1 cellular context compared by ENCODE assay signal in the genomic region with DNA sequence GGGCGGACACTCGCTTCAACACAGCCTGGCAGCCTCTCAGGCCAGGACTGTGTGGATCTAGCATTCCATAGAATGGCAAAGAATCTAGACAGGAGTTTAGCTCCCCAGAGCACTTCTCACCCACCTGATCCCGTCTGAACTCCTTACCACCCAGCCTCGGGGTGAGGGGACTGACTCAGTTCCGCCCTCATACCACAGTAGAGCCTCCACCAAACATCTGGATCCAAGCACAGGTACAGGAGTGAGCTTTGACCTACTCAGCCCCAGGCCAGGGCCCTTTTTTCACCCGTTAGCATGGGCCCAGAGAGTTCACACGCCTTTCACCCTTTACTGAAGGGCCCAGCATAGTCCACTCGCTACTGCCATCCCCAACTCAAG.
TF ChIP-seq lines count a peak whose summit lies in the region.

No MANE protein-coding gene starts in this region.

TF ChIP-seq in HepG2, 621 proteins besides CTCF, POLR2A, EP300 and RAD21 (continued from another document and continues in another):
- 0 out of 2 replicates have a peak, but pooled peaks have one; percentile 73 for TF ChIP-seq ZNF235 (CRISPR knock-in tag; IDR thresholded peaks at IDR 0.05; ENCODE audit: borderline replicate concordance)
- no peak for TF ChIP-seq ZMAT3 (CRISPR knock-in tag; conservative IDR thresholded peaks at IDR 0.05)
- 0 out of 2 replicates have a peak, but pooled peaks have one; percentile 32 for TF ChIP-seq MED1 (CRISPR knock-in tag; IDR thresholded peaks at IDR 0.05)
- TF ChIP-seq NFKBIZ (CRISPR knock-in tag; IDR thresholded peaks at IDR 0.05) = no peak
- no peak for TF ChIP-seq ZFP41 (CRISPR knock-in tag; IDR thresholded peaks at IDR 0.05; ENCODE audit: borderline replicate concordance)
- no peak for TF ChIP-seq SRSF1 (optimal IDR thresholded peaks at IDR 0.05; ENCODE audit: low read depth, low read length)
- TF ChIP-seq, protein P1, sequence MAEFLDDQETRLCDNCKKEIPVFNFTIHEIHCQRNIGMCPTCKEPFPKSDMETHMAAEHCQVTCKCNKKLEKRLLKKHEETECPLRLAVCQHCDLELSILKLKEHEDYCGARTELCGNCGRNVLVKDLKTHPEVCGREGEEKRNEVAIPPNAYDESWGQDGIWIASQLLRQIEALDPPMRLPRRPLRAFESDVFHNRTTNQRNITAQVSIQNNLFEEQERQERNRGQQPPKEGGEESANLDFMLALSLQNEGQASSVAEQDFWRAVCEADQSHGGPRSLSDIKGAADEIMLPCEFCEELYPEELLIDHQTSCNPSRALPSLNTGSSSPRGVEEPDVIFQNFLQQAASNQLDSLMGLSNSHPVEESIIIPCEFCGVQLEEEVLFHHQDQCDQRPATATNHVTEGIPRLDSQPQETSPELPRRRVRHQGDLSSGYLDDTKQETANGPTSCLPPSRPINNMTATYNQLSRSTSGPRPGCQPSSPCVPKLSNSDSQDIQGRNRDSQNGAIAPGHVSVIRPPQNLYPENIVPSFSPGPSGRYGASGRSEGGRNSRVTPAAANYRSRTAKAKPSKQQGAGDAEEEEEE (CRISPR knock-in tag; IDR thresholded peaks at IDR 0.05; ENCODE audit: borderline replicate concordance) = 0 out of 2 replicates have a peak, but pooled peaks have one; percentile 39
- TF ChIP-seq BCL3 (CRISPR knock-in tag; IDR thresholded peaks at IDR 0.05) = no peak
- TF ChIP-seq DBP (CRISPR knock-in tag; IDR thresholded peaks at IDR 0.05; ENCODE audit: not compliant biosample characterization) = peak; percentile 40
- TF ChIP-seq HIC2 (CRISPR knock-in tag; IDR thresholded peaks at IDR 0.05; ENCODE audit: low read depth) = no peak
- TF ChIP-seq, protein P2, sequence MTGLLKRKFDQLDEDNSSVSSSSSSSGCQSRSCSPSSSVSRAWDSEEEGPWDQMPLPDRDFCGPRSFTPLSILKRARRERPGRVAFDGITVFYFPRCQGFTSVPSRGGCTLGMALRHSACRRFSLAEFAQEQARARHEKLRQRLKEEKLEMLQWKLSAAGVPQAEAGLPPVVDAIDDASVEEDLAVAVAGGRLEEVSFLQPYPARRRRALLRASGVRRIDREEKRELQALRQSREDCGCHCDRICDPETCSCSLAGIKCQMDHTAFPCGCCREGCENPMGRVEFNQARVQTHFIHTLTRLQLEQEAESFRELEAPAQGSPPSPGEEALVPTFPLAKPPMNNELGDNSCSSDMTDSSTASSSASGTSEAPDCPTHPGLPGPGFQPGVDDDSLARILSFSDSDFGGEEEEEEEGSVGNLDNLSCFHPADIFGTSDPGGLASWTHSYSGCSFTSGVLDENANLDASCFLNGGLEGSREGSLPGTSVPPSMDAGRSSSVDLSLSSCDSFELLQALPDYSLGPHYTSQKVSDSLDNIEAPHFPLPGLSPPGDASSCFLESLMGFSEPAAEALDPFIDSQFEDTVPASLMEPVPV (CRISPR knock-in tag; IDR thresholded peaks at IDR 0.05) = no peak
- TF ChIP-seq ZBTB21 (CRISPR knock-in tag; IDR thresholded peaks at IDR 0.05) = no peak
- 0 out of 2 replicates have a peak, but pooled peaks have one; percentile 8 for TF ChIP-seq NCOR1 (IDR thresholded peaks at IDR 0.05; ENCODE audit: borderline replicate concordance, low read length)
- no peak for TF ChIP-seq POLR2G (IDR thresholded peaks at IDR 0.05; ENCODE audit: low read depth, low read length)
- TF ChIP-seq MBNL3 (CRISPR knock-in tag; conservative IDR thresholded peaks at IDR 0.05) = no peak
- TF ChIP-seq ZIK1 (CRISPR knock-in tag; IDR thresholded peaks at IDR 0.05; ENCODE audit: borderline replicate concordance, low read depth) = no peak
- TF ChIP-seq ZSCAN22 (CRISPR knock-in tag; IDR thresholded peaks at IDR 0.05) = no peak
- TF ChIP-seq CHCHD3 (CRISPR knock-in tag; IDR thresholded peaks at IDR 0.05) = no peak
- TF ChIP-seq, protein P3, sequence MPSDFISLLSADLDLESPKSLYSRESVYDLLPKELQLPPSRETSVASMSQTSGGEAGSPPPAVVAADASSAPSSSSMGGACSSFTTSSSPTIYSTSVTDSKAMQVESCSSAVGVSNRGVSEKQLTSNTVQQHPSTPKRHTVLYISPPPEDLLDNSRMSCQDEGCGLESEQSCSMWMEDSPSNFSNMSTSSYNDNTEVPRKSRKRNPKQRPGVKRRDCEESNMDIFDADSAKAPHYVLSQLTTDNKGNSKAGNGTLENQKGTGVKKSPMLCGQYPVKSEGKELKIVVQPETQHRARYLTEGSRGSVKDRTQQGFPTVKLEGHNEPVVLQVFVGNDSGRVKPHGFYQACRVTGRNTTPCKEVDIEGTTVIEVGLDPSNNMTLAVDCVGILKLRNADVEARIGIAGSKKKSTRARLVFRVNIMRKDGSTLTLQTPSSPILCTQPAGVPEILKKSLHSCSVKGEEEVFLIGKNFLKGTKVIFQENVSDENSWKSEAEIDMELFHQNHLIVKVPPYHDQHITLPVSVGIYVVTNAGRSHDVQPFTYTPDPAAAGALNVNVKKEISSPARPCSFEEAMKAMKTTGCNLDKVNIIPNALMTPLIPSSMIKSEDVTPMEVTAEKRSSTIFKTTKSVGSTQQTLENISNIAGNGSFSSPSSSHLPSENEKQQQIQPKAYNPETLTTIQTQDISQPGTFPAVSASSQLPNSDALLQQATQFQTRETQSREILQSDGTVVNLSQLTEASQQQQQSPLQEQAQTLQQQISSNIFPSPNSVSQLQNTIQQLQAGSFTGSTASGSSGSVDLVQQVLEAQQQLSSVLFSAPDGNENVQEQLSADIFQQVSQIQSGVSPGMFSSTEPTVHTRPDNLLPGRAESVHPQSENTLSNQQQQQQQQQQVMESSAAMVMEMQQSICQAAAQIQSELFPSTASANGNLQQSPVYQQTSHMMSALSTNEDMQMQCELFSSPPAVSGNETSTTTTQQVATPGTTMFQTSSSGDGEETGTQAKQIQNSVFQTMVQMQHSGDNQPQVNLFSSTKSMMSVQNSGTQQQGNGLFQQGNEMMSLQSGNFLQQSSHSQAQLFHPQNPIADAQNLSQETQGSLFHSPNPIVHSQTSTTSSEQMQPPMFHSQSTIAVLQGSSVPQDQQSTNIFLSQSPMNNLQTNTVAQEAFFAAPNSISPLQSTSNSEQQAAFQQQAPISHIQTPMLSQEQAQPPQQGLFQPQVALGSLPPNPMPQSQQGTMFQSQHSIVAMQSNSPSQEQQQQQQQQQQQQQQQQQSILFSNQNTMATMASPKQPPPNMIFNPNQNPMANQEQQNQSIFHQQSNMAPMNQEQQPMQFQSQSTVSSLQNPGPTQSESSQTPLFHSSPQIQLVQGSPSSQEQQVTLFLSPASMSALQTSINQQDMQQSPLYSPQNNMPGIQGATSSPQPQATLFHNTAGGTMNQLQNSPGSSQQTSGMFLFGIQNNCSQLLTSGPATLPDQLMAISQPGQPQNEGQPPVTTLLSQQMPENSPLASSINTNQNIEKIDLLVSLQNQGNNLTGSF (CRISPR knock-in tag; IDR thresholded peaks at IDR 0.05) = no peak
- 0 out of 2 replicates have a peak, but pooled peaks have one; percentile 55 for TF ChIP-seq ZNF264 (CRISPR knock-in tag; IDR thresholded peaks at IDR 0.05)
- TF ChIP-seq ZNF891 (CRISPR knock-in tag; IDR thresholded peaks at IDR 0.05) = no peak
- no peak for TF ChIP-seq CENPT (CRISPR knock-in tag; IDR thresholded peaks at IDR 0.05; ENCODE audit: low read depth)
- TF ChIP-seq NFYB (CRISPR knock-in tag; IDR thresholded peaks at IDR 0.05) = no peak
- peak; percentile 45; the same call in 1 of the 2 replicates for TF ChIP-seq ZNF75D (CRISPR knock-in tag; IDR thresholded peaks at IDR 0.05; ENCODE audit: borderline replicate concordance)
- TF ChIP-seq TARDBP (CRISPR knock-in tag; IDR thresholded peaks at IDR 0.05) = no peak
- no peak for TF ChIP-seq FOXA1 (IDR thresholded peaks at IDR 0.05)
- no peak for TF ChIP-seq FOXA1 (CRISPR knock-in tag; IDR thresholded peaks at IDR 0.05)
- TF ChIP-seq ZSCAN25 (CRISPR knock-in tag; IDR thresholded peaks at IDR 0.05) = no peak
- TF ChIP-seq SAP130 (CRISPR knock-in tag; IDR thresholded peaks at IDR 0.05; ENCODE audit: low read depth) = no peak
- 0 out of 2 replicates have a peak, but pooled peaks have one; percentile 12 for TF ChIP-seq NFIB (CRISPR knock-in tag; IDR thresholded peaks at IDR 0.05; ENCODE audit: borderline replicate concordance)
- TF ChIP-seq ZNF790 (CRISPR knock-in tag; IDR thresholded peaks at IDR 0.05; ENCODE audit: borderline replicate concordance) = no peak
- peak; percentile 38; the same call in 1 of the 2 replicates for TF ChIP-seq DR1 (CRISPR knock-in tag; IDR thresholded peaks at IDR 0.05)
- TF ChIP-seq SNAI1 (CRISPR knock-in tag; IDR thresholded peaks at IDR 0.05; ENCODE audit: borderline replicate concordance) = no peak; the same call in 1 of the 2 replicates
- no peak for TF ChIP-seq ZNF607 (CRISPR knock-in tag; IDR thresholded peaks at IDR 0.05; ENCODE audit: borderline replicate concordance)
- 0 out of 2 replicates have a peak, but pooled peaks have one; percentile 28 for TF ChIP-seq BRCA1 (CRISPR knock-in tag; IDR thresholded peaks at IDR 0.05)
- TF ChIP-seq MIER3 (CRISPR knock-in tag; IDR thresholded peaks at IDR 0.05; ENCODE audit: borderline replicate concordance) = no peak
- 0 out of 2 replicates have a peak, but pooled peaks have one; percentile 26 for TF ChIP-seq ZNF432 (CRISPR knock-in tag; IDR thresholded peaks at IDR 0.05; ENCODE audit: borderline replicate concordance)
- 0 out of 2 replicates have a peak, but pooled peaks have one; percentile 15 for TF ChIP-seq MTERF4 (CRISPR knock-in tag; IDR thresholded peaks at IDR 0.05)
- TF ChIP-seq ZBTB7A (CRISPR knock-in tag; IDR thresholded peaks at IDR 0.05) = no peak
- TF ChIP-seq DNMT1 (CRISPR knock-in tag; IDR thresholded peaks at IDR 0.05) = no peak; the same call in 1 of the 2 replicates
- TF ChIP-seq, protein P4, sequence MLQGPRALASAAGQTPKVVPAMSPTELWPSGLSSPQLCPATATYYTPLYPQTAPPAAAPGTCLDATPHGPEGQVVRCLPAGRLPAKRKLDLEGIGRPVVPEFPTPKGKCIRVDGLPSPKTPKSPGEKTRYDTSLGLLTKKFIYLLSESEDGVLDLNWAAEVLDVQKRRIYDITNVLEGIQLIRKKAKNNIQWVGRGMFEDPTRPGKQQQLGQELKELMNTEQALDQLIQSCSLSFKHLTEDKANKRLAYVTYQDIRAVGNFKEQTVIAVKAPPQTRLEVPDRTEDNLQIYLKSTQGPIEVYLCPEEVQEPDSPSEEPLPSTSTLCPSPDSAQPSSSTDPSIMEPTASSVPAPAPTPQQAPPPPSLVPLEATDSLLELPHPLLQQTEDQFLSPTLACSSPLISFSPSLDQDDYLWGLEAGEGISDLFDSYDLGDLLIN (CRISPR knock-in tag; IDR thresholded peaks at IDR 0.05; ENCODE audit: borderline replicate concordance) = peak; percentile 77; the same call in 1 of the 2 replicates
- no peak for TF ChIP-seq JUNB (CRISPR knock-in tag; IDR thresholded peaks at IDR 0.05; ENCODE audit: borderline replicate concordance)
- TF ChIP-seq, protein P5, sequence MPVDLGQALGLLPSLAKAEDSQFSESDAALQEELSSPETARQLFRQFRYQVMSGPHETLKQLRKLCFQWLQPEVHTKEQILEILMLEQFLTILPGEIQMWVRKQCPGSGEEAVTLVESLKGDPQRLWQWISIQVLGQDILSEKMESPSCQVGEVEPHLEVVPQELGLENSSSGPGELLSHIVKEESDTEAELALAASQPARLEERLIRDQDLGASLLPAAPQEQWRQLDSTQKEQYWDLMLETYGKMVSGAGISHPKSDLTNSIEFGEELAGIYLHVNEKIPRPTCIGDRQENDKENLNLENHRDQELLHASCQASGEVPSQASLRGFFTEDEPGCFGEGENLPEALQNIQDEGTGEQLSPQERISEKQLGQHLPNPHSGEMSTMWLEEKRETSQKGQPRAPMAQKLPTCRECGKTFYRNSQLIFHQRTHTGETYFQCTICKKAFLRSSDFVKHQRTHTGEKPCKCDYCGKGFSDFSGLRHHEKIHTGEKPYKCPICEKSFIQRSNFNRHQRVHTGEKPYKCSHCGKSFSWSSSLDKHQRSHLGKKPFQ (CRISPR knock-in tag; IDR thresholded peaks at IDR 0.05; ENCODE audit: insufficient replicate concordance) = no peak
- peak; percentile 20; the same call in 1 of the 2 replicates for TF ChIP-seq ZNF263 (CRISPR knock-in tag; IDR thresholded peaks at IDR 0.05)
- TF ChIP-seq ZNF879 (CRISPR knock-in tag; IDR thresholded peaks at IDR 0.05) = no peak
- TF ChIP-seq BRD4 (CRISPR knock-in tag; IDR thresholded peaks at IDR 0.05) = no peak
- no peak for TF ChIP-seq FOSL1 (CRISPR knock-in tag; IDR thresholded peaks at IDR 0.05; ENCODE audit: borderline replicate concordance)
